Comparison of ENCODE assay signal across 32 cellular contexts in the genomic region with DNA sequence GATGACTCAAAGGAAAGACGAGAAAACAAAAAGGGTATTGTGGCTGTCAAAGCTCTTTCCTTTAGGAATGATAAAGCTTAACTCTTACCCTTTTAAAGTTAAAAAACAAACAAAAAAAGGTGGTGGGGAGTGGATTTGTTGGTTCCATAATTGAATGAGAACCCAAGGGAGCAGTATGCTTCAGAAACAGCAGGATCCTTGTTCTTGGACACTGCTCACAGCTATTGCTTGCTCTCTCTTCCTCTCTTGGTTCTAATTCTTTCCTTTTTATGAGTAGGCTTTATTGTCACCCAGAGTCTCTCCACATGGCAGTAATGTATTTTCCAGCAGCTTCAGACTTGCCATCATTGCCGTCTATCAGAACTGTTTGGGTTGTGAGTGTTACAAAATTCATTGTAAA.
"Had no signal": no experiment of that assay in that cellular context is flagged by ENCODE, and none has a peak within 500 bp of the region (broad histone marks: within the 10 kb centered on the region; RNA-seq: fewer than 3 reads in every experiment).

No MANE protein-coding gene starts in this region.

- H3K27ac Mint-ChIP-seq: activated CD4-positive, alpha-beta memory T cell treated with anti-CD3 and anti-CD28 coated beads for 36 hours; activated CD4-positive, alpha-beta T cell treated with anti-CD3 and anti-CD28 coated beads for 36 hours; activated CD4-positive, alpha-beta T cell treated with anti-CD3 and anti-CD28 coated beads, Interleukin-2, amount 10 ng/mL, durations not matched to agents 24 days and 14 days; activated CD8-positive, alpha-beta memory T cell treated with anti-CD3 and anti-CD28 coated beads, Interleukin-2, amount 10 ng/mL, durations not matched to agents 7 days and 5 days; activated CD8-positive, alpha-beta T cell treated with anti-CD3 and anti-CD28 coated beads, Interleukin-2, amount 10 ng/mL, durations not matched to agents 7 days and 5 days; activated naive CD4-positive, alpha-beta T cell treated with anti-CD3 and anti-CD28 coated beads, Interleukin-2, amount 10 ng/mL, durations not matched to agents 7 days and 5 days; activated naive CD4-positive, alpha-beta T cell treated with anti-CD3 and anti-CD28 coated beads, Interleukin-2, amount 50 U/mL, for 72 hours; activated naive CD8-positive, alpha-beta T cell treated with anti-CD3 and anti-CD28 coated beads, Interleukin-2, amount 10 ng/mL, durations not matched to agents 7 days and 5 days; activated T-helper 1 cell treated with anti-CD3 and anti-CD28 coated beads, Interleukin-12 subunit alpha, Interleukin-12 subunit beta, Interleukin-2, Interleukin-4 antibody, amounts not matched to agents 30 ng/mL and 10 ng/mL and 1 ng/mL, durations not matched to agents 14 hours and 24 hours and 36 hours; activated T-helper 2 cell treated with anti-CD3 and anti-CD28 coated beads, Interferon-gamma antibody, Interleukin-2, Interleukin-4, amounts not matched to agents 10 μg/mL and 5 μg/mL and 100 μg/mL, durations not matched to agents 14 hours and 24 hours and 36 hours; brain; dendritic cell treated with granulocyte-macrophage colony-stimulating factor and Interleukin-4, amounts not matched to agents 40 ng/mL and 50 ng/mL, for 4 days; endodermal cell had no signal

- DNase-seq: activated CD4-positive, alpha-beta memory T cell treated with anti-CD3 and anti-CD28 coated beads for 36 hours; activated CD4-positive, alpha-beta T cell treated with anti-CD3 and anti-CD28 coated beads for 36 hours; activated CD4-positive, alpha-beta T cell treated with anti-CD3 and anti-CD28 coated beads, Interleukin-2, amount 10 ng/mL, durations not matched to agents 24 days and 14 days; activated CD4-positive, CD25-positive, alpha-beta regulatory T cell; activated CD4-positive, CD25-positive, alpha-beta regulatory T cell treated with anti-CD3 and anti-CD28 coated beads, Interleukin-2, amount 50 U/mL, for 72 hours; activated CD8-positive, alpha-beta memory T cell treated with anti-CD3 and anti-CD28 coated beads, Interleukin-2, amount 10 ng/mL, durations not matched to agents 7 days and 5 days; activated CD8-positive, alpha-beta memory T cell treated with anti-CD3 and anti-CD28 coated beads, Interleukin-2, amount 50 U/mL, for 4 hours; activated CD8-positive, alpha-beta T cell treated with anti-CD3 and anti-CD28 coated beads, Interleukin-2, amount 10 ng/mL, durations not matched to agents 7 days and 5 days; activated effector memory CD4-positive, alpha-beta T cell treated with anti-CD3 and anti-CD28 coated beads, Interleukin-2, amount 50 U/mL, for 16 hours; activated naive CD4-positive, alpha-beta T cell treated with anti-CD3 and anti-CD28 coated beads, Interleukin-2, amount 10 ng/mL, durations not matched to agents 7 days and 5 days; activated naive CD8-positive, alpha-beta T cell treated with anti-CD3 and anti-CD28 coated beads, Interleukin-2, amount 10 ng/mL, durations not matched to agents 7 days and 5 days; activated T-cell treated with anti-CD3 and anti-CD28 coated beads, Interleukin-2, amount 50 U/mL, for 1 hour; activated T-cell treated with anti-CD3 and anti-CD28 coated beads, Interleukin-2, amount 50 U/mL, for 48 hours; dorsolateral prefrontal cortex; effector memory CD4-positive, alpha-beta T cell; endodermal cell; foreskin fibroblast; gastrocnemius medialis; glutamatergic neuron; heart left ventricle; T-helper 2 cell had no signal

- H3K4me1 Mint-ChIP-seq: activated CD4-positive, alpha-beta T cell treated with anti-CD3 and anti-CD28 coated beads for 36 hours; activated CD4-positive, alpha-beta T cell treated with anti-CD3 and anti-CD28 coated beads, Interleukin-2, amount 10 ng/mL, durations not matched to agents 24 days and 14 days; activated CD8-positive, alpha-beta memory T cell treated with anti-CD3 and anti-CD28 coated beads, Interleukin-2, amount 10 ng/mL, durations not matched to agents 7 days and 5 days; activated naive CD4-positive, alpha-beta T cell treated with anti-CD3 and anti-CD28 coated beads, Interleukin-2, amount 10 ng/mL, durations not matched to agents 7 days and 5 days; central memory CD8-positive, alpha-beta T cell had no signal

- H3K9me3 Mint-ChIP-seq: activated CD4-positive, alpha-beta memory T cell treated with anti-CD3 and anti-CD28 coated beads for 36 hours; activated naive CD4-positive, alpha-beta T cell treated with anti-CD3 and anti-CD28 coated beads, Interleukin-2, amount 10 ng/mL, durations not matched to agents 7 days and 5 days; activated naive CD4-positive, alpha-beta T cell treated with anti-CD3 and anti-CD28 coated beads, Interleukin-2, amount 50 U/mL, for 72 hours; activated naive CD8-positive, alpha-beta T cell treated with anti-CD3 and anti-CD28 coated beads, Interleukin-2, amount 10 ng/mL, durations not matched to agents 7 days and 5 days; activated T-helper 1 cell treated with anti-CD3 and anti-CD28 coated beads, Interleukin-12 subunit alpha, Interleukin-12 subunit beta, Interleukin-2, Interleukin-4 antibody, amounts not matched to agents 30 ng/mL and 10 ng/mL and 1 ng/mL, durations not matched to agents 14 hours and 24 hours and 36 hours; activated T-helper 2 cell treated with anti-CD3 and anti-CD28 coated beads, Interferon-gamma antibody, Interleukin-2, Interleukin-4, amounts not matched to agents 10 μg/mL and 5 μg/mL and 100 μg/mL, durations not matched to agents 14 hours and 24 hours and 36 hours; brain; central memory CD8-positive, alpha-beta T cell; dendritic cell treated with granulocyte-macrophage colony-stimulating factor and Interleukin-4, amounts not matched to agents 40 ng/mL and 50 ng/mL, for 4 days; endodermal cell had no signal

- ATAC-seq: activated CD4-positive, alpha-beta T cell treated with anti-CD3 and anti-CD28 coated beads for 36 hours; activated CD8-positive, alpha-beta memory T cell treated with anti-CD3 and anti-CD28 coated beads, Interleukin-2, amount 10 ng/mL, durations not matched to agents 7 days and 5 days; activated CD8-positive, alpha-beta T cell treated with anti-CD3 and anti-CD28 coated beads, Interleukin-2, amount 10 ng/mL, durations not matched to agents 7 days and 5 days; activated naive CD4-positive, alpha-beta T cell treated with anti-CD3 and anti-CD28 coated beads, Interleukin-2, amount 50 U/mL, for 72 hours; esophagus mucosa; gastrocnemius medialis; heart left ventricle had no signal

- H3K4me3 Mint-ChIP-seq: activated CD4-positive, alpha-beta memory T cell treated with anti-CD3 and anti-CD28 coated beads for 36 hours; activated CD4-positive, alpha-beta T cell treated with anti-CD3 and anti-CD28 coated beads for 36 hours; activated CD4-positive, alpha-beta T cell treated with anti-CD3 and anti-CD28 coated beads, Interleukin-2, amount 10 ng/mL, durations not matched to agents 24 days and 14 days; activated CD8-positive, alpha-beta memory T cell treated with anti-CD3 and anti-CD28 coated beads, Interleukin-2, amount 10 ng/mL, durations not matched to agents 7 days and 5 days; activated CD8-positive, alpha-beta T cell treated with anti-CD3 and anti-CD28 coated beads, Interleukin-2, amount 10 ng/mL, durations not matched to agents 7 days and 5 days; activated naive CD4-positive, alpha-beta T cell treated with anti-CD3 and anti-CD28 coated beads, Interleukin-2, amount 10 ng/mL, durations not matched to agents 7 days and 5 days; activated naive CD8-positive, alpha-beta T cell treated with anti-CD3 and anti-CD28 coated beads, Interleukin-2, amount 10 ng/mL, durations not matched to agents 7 days and 5 days; activated T-helper 1 cell treated with anti-CD3 and anti-CD28 coated beads, Interleukin-12 subunit alpha, Interleukin-12 subunit beta, Interleukin-2, Interleukin-4 antibody, amounts not matched to agents 30 ng/mL and 10 ng/mL and 1 ng/mL, durations not matched to agents 14 hours and 24 hours and 36 hours; brain; central memory CD8-positive, alpha-beta T cell; dendritic cell treated with granulocyte-macrophage colony-stimulating factor and Interleukin-4, amounts not matched to agents 40 ng/mL and 50 ng/mL, for 4 days; endodermal cell had no signal

- H3K36me3 ChIP-seq: ascending aorta, breast epithelium, cardiac muscle cell, gastrocnemius medialis, heart left ventricle had no signal

- H3K27ac ChIP-seq: ascending aorta, breast epithelium, cardiac muscle cell, coronary artery, dorsolateral prefrontal cortex, gastrocnemius medialis, heart left ventricle had no signal

- H3K27me3 Mint-ChIP-seq: dendritic cell treated with granulocyte-macrophage colony-stimulating factor and Interleukin-4, amounts not matched to agents 40 ng/mL and 50 ng/mL, for 4 days had no signal

- H3K4me1 ChIP-seq: ascending aorta, breast epithelium, gastrocnemius medialis, heart left ventricle had no signal

- H3K27me3 ChIP-seq: ascending aorta, breast epithelium, cardiac muscle cell, dorsolateral prefrontal cortex, gastrocnemius medialis, heart left ventricle had no signal

- H3K4me3 ChIP-seq: ascending aorta, breast epithelium, cardiac muscle cell, coronary artery, dorsolateral prefrontal cortex, gastrocnemius medialis, heart left ventricle had no signal

- H3K36me3 Mint-ChIP-seq: activated CD4-positive, alpha-beta memory T cell treated with anti-CD3 and anti-CD28 coated beads for 36 hours; activated CD8-positive, alpha-beta memory T cell treated with anti-CD3 and anti-CD28 coated beads, Interleukin-2, amount 10 ng/mL, durations not matched to agents 7 days and 5 days; activated naive CD4-positive, alpha-beta T cell treated with anti-CD3 and anti-CD28 coated beads, Interleukin-2, amount 10 ng/mL, durations not matched to agents 7 days and 5 days; activated naive CD4-positive, alpha-beta T cell treated with anti-CD3 and anti-CD28 coated beads, Interleukin-2, amount 50 U/mL, for 72 hours; activated naive CD8-positive, alpha-beta T cell treated with anti-CD3 and anti-CD28 coated beads, Interleukin-2, amount 10 ng/mL, durations not matched to agents 7 days and 5 days; brain had no signal
